27 cellular contexts compared by ENCODE assay signal in genomic region chr5:34639852-34640626, GRCh38. TPM values are rescaled to one million over a fixed set of nuclear protein-coding genes. Genes with fewer than 3 reads are reported as not detected.
DNase-seq lines count a peak whose midpoint lies in the region; TF ChIP-seq lines count a peak whose summit lies in the region.
"Had no signal": no experiment of that assay in that cellular context is flagged by ENCODE, and none has a peak within 500 bp of the region (broad histone marks: within the 10 kb centered on the region; RNA-seq: fewer than 3 reads in every experiment).

No MANE protein-coding gene starts in this region.

- CTCF ChIA-PET in AG04450 (lab: Charles Lee) (interaction anchor here (1.5 kb wide), 1 partner anchor 258 kb away, joined by 3 read pairs; no protein-coding TSS in a partner anchor), Calu3 (lab: Charles Lee) (no interaction called here)

- POLR2A ChIA-PET in AG04450 (lab: Yijun Ruan, JAX), result interaction anchor here (1.0 to 1.3 kb wide), 2 partner anchors 13 to 15 kb away, joined by 4 to 5 read pairs; partner anchors contain the start of gene RAI14

- H3K9me3 ChIP-seq in AG04450 (ENCODE audit: control insufficient read depth, insufficient read depth, low read length), result no peaks in the 10 kb centered on the region; the same call in 1 of the 2 replicates
- H3K9me3 ChIP-seq: A549, esophagus squamous epithelium, Peyer's patch had no signal

- H3K9me3 Mint-ChIP-seq in Calu3 (ENCODE audit: low read depth, unreplicated experiment) (no peaks in the 10 kb centered on the region), CD14-positive monocyte (peaks cover 3 to 16% (median 8%) of the 10 kb centered on the region in 7 donors)
- H3K9me3 Mint-ChIP-seq: stimulated activated effector memory CD8-positive, alpha-beta T cell treated with anti-CD3 and anti-CD28 coated beads, Interleukin-12 subunit alpha, Interleukin-12 subunit beta, amount 100 ng/mL, for 72 hours had no signal

- H3K27me3 ChIP-seq in AG04450 (ENCODE audit: control insufficient read depth, insufficient read depth, low read length), result no peaks in the 10 kb centered on the region
- H3K27me3 ChIP-seq: esophagus squamous epithelium, Peyer's patch had no signal

- H3K4me3 Mint-ChIP-seq in Calu3 (ENCODE audit: low read depth, unreplicated experiment) (no peak overlapping the region), CD14-positive monocyte (no peak overlapping the region)
- H3K4me3 Mint-ChIP-seq: activated naive CD8-positive, alpha-beta T cell; brain; stimulated activated effector memory CD8-positive, alpha-beta T cell treated with anti-CD3 and anti-CD28 coated beads, Interleukin-12 subunit alpha, Interleukin-12 subunit beta, amount 100 ng/mL, for 72 hours had no signal

- no peak for TF ChIP-seq CTCF in AG04450 (IDR thresholded peaks at IDR 0.05; ENCODE audit: low read depth, low read length)
- TF ChIP-seq CTCF in cardiac fibroblast (IDR thresholded peaks at IDR 0.05; ENCODE audit: low read depth, low read length), result no peak
- no peak for TF ChIP-seq CTCF in Calu3 (IDR thresholded peaks at IDR 0.05; ENCODE audit: unreplicated experiment)
- no peak for TF ChIP-seq CTCF in CD14-positive monocyte (IDR thresholded peaks at IDR 0.05)

- H3K4me1 Mint-ChIP-seq in Calu3 (ENCODE audit: low read depth, unreplicated experiment) (no peaks in the 10 kb centered on the region), CD14-positive monocyte (no peaks in the 10 kb centered on the region)
- H3K4me1 Mint-ChIP-seq: brain; stimulated activated effector memory CD8-positive, alpha-beta T cell treated with anti-CD3 and anti-CD28 coated beads, Interleukin-12 subunit alpha, Interleukin-12 subunit beta, amount 100 ng/mL, for 72 hours had no signal

- H3K4me3 ChIP-seq in AG04450 (ENCODE audit: low read depth, low read length) (no peak overlapping the region), cardiac fibroblast (replicated peaks in 1 of 2; ENCODE audit: low read depth in 2 of 2, low read length in 2 of 2) (no peak overlapping the region)
- H3K4me3 ChIP-seq: A549, esophagus squamous epithelium, Peyer's patch had no signal

- H3K27ac ChIP-seq in AG04450 (ENCODE audit: low read depth, low read length), result peak overlapping the region; percentile 52
- H3K27ac ChIP-seq: A549, esophagus squamous epithelium, Peyer's patch had no signal

- intact Hi-C loops in Calu3 (cut with micrococcal nuclease; ENCODE audit: unreplicated experiment) (no loop called here), CD14-positive monocyte (cut with micrococcal nuclease) (no loop called here)

- H3K27me3 Mint-ChIP-seq in Calu3 (ENCODE audit: unreplicated experiment), result peaks cover 20% of the 10 kb centered on the region
- H3K27me3 Mint-ChIP-seq in CD14-positive monocyte (ENCODE audit: low read depth in 3 of 3), result peaks cover 0 to 5% (median 2%) of the 10 kb centered on the region in 3 donors
- H3K27me3 Mint-ChIP-seq: brain had no signal

- H3K27ac Mint-ChIP-seq in Calu3 (ENCODE audit: unreplicated experiment), result no peak overlapping the region
- no peak overlapping the region for H3K27ac Mint-ChIP-seq in CD14-positive monocyte
- H3K27ac Mint-ChIP-seq: activated naive CD8-positive, alpha-beta T cell; brain; stimulated activated effector memory CD8-positive, alpha-beta T cell treated with anti-CD3 and anti-CD28 coated beads, Interleukin-12 subunit alpha, Interleukin-12 subunit beta, amount 100 ng/mL, for 72 hours had no signal

- peak; percentile 46 for DNase-seq in AG04450 (ENCODE audit: low read depth, low spot score)
- DNase-seq in HS-27A (ENCODE audit: low read depth), result peak; percentile 69
- peak; percentile 31 to 33 for DNase-seq in cardiac fibroblast (ENCODE audit: low read depth in 2 of 2)
- peak; percentile 48 for DNase-seq in kidney glomerular epithelial cell (lab: John Stamatoyannopoulos, UW)
- DNase-seq in Calu3, result no peak
- DNase-seq in NCI-H345 (lab: John Stamatoyannopoulos, UW), result no peak
- DNase-seq in CD14-positive monocyte (ENCODE audit: low spot score), result no peak
- no peak for DNase-seq in NCI-H2029 (lab: John Stamatoyannopoulos, UW)
- DNase-seq: activated CD4-positive, alpha-beta T cell treated with anti-CD3 and anti-CD28 coated beads, Interleukin-2, amount 50 U/mL, for 4 hours; activated CD4-positive, CD25-positive, alpha-beta regulatory T cell; activated CD8-positive, alpha-beta memory T cell treated with anti-CD3 and anti-CD28 coated beads, Interleukin-2, amount 50 U/mL, for 4 hours; esophagus squamous epithelium; head of caudate nucleus; KG1; left cardiac atrium; mammary epithelial cell; MV-4-11; NCI-H1694; NCI-H2171 treated with DMSO at 0.1 percent for 48 hours; NCI-H524 treated with DMSO at 0.1 percent for 48 hours; Peyer's patch; small intestine; stimulated activated CD4-positive, alpha-beta T cell treated with anti-CD3 and anti-CD28 coated beads, Interleukin-2, amount 100 ng/mL, for 24 hours had no signal

- no peaks in the 10 kb centered on the region for H3K36me3 Mint-ChIP-seq in Calu3 (ENCODE audit: insufficient read depth, unreplicated experiment)
- no peaks in the 10 kb centered on the region for H3K36me3 Mint-ChIP-seq in CD14-positive monocyte
- H3K36me3 Mint-ChIP-seq: activated naive CD8-positive, alpha-beta T cell; brain; stimulated activated effector memory CD8-positive, alpha-beta T cell treated with anti-CD3 and anti-CD28 coated beads, Interleukin-12 subunit alpha, Interleukin-12 subunit beta, amount 100 ng/mL, for 72 hours had no signal

- BruUV-seq in Calu3 (replicated peaks; lab: Mats Ljungman, UMichigan), result no TSS peak

RNA-seq across cellular contexts. Expression of gene RAI14, which starts 16.1 kb away (rescaled TPM):
- polyA plus RNA-seq in AG04450 (2011; rRNA removed) (162 and 211 TPM in 2 replicates), CD14-positive monocyte (not detected)
- 438 and 587 TPM in 2 replicates for polyA minus RNA-seq in AG04450 (2011; rRNA and poly(A)+ RNA removed)
- total RNA-seq in Calu3 (2022), result 56.2 and 84.3 TPM in 2 replicates

Comparison
In these comparisons a context has a peak if more than half of its experiments do, and no peak if none do; other contexts are left out.
1. DNase-seq: peak in AG04450 (single experiment), HS-27A (single experiment), cardiac fibroblast (2 of 2) and kidney glomerular epithelial cell (single experiment); none in Calu3 (single experiment), NCI-H345 (single experiment), CD14-positive monocyte (single experiment) and NCI-H2029 (single experiment).
2. RNA of gene RAI14, which starts 16.1 kb away (polyA plus RNA-seq): 162 to 211 TPM in AG04450; not detected in CD14-positive monocyte; every median in the first group is over 100 times any median in the second.